ENCODE assay signal across 22 cellular contexts in the genomic region with DNA sequence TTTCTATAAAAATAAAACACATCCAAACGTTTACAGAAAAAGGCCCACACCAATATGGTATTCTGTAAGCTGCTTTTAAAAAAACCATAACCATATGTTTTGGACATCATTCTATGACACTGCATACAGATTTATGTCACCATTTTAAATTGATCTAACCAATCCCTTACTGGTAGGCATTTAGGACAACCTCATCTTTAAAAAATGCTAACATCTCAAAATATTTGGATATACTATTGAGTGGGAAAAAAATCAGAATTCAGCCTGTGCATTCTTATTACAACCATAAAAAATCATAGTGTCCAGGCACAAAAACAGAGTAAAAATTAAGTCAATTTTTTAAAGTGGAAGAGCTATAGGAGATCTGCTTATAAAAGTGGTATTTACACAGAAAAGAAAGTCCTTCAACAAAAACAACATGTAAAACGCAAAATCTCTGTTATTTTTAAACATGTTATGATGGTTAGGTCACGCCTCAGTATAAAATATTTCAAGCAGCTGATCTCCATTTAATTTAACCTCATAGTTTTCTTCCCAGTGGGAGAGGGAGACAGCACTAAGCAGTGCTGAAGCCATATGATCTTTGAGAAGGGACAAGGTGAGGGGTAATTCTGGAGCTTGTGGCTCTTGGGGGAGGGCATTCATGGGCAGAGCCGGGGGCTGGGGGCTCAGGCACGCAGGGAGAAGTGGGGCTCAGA. TPM values are rescaled to one million over a fixed set of nuclear protein-coding genes. Genes with fewer than 3 reads are reported as not detected.
A peak's percentile ranks its signal among the peaks of the same experiment; 100 is the strongest.
DNase-seq lines count a peak whose midpoint lies in the region; ATAC-seq, FAIRE-seq and TF ChIP-seq lines count a peak whose summit lies in the region.
"Had no signal": no experiment of that assay in that cellular context is flagged by ENCODE, and none has a peak within 500 bp of the region (broad histone marks: within the 10 kb centered on the region; RNA-seq: fewer than 3 reads in every experiment).

No MANE protein-coding gene starts in this region.

- no peaks in the 10 kb centered on the region for H3K36me3 ChIP-seq in astrocyte (ENCODE audit: insufficient read depth, low read length)
- no peaks in the 10 kb centered on the region for H3K36me3 ChIP-seq in tibial artery
- H3K36me3 ChIP-seq: lower lobe of right lung, prostate gland had no signal

- peaks cover 10% of the 10 kb centered on the region; the same call in 1 of the 2 replicates for H3K4me1 ChIP-seq in H9 (ENCODE audit: insufficient read depth, low read length)
- H3K4me1 ChIP-seq in astrocyte (ENCODE audit: insufficient read depth, low read length) = peaks cover 74% of the 10 kb centered on the region
- H3K4me1 ChIP-seq in tibial artery = peaks cover 0 to 96% (median 71%) of the 10 kb centered on the region in 4 donors

- H4K8ac ChIP-seq in H9 (replicated peaks; ENCODE audit: insufficient read length, low read depth, low read length) = no peak overlapping the region

- no peak overlapping the region for H2AK5ac ChIP-seq in H9 (ENCODE audit: insufficient read length, low read length)

- H3K4me1 Mint-ChIP-seq in H9 = peaks cover 52 to 60% of the 10 kb centered on the region in 2 experiments
- H3K4me1 Mint-ChIP-seq in astrocyte (ENCODE audit: low read depth, unreplicated experiment) = peaks cover 66% of the 10 kb centered on the region
- peaks cover 35% of the 10 kb centered on the region for H3K4me1 Mint-ChIP-seq in memory B cell
- H3K4me1 Mint-ChIP-seq: activated CD4-positive, alpha-beta memory T cell treated with anti-CD3 and anti-CD28 coated beads, Interleukin-2, amount 10 ng/mL, durations not matched to agents 7 days and 5 days had no signal

- DNase-seq in H9 (no peak), astrocyte (ENCODE audit: low read depth) (no peak), memory B cell (ENCODE audit: low spot score in 2 of 2) (no peak), tibial artery (no peak), T-helper 1 cell (no peak)
- DNase-seq in activated naive CD4-positive, alpha-beta T cell (lab: John Stamatoyannopoulos, UW) = no peak
- no peak for DNase-seq in activated CD8-positive, alpha-beta memory T cell treated with anti-CD3 and anti-CD28 coated beads, Interleukin-2, amount 50 U/mL, for 4 hours
- DNase-seq: activated CD4-positive, alpha-beta memory T cell treated with anti-CD3 and anti-CD28 coated beads, Interleukin-2, amount 10 ng/mL, durations not matched to agents 7 days and 5 days; activated naive CD4-positive, alpha-beta T cell treated with anti-CD3 and anti-CD28 coated beads for 36 hours; activated T-cell treated with anti-CD3 and anti-CD28 coated beads, Interleukin-2, amount 50 U/mL, for 1 hour; aorta; DND-41; lower lobe of right lung; naive thymus-derived CD8-positive, alpha-beta T cell; NCI-H1417; NCI-H2171; NCI-H69; PC-3; SIG-M5; T-helper 2 cell had no signal

- H2AFZ ChIP-seq in H9 (ENCODE audit: low read length) (no peak overlapping the region), astrocyte (ENCODE audit: low read depth, low read length) (no peak overlapping the region)
- H2AFZ ChIP-seq: hepatocyte had no signal

- no peak overlapping the region for H3K56ac ChIP-seq in H9 (ENCODE audit: insufficient read length, low read depth, low read length)

- H3K36me3 Mint-ChIP-seq in H9 (ENCODE audit: insufficient read depth in 1 of 3, low read depth in 3 of 3) (no peaks in the 10 kb centered on the region), astrocyte (ENCODE audit: low read depth, unreplicated experiment) (peaks cover 3% of the 10 kb centered on the region), memory B cell (peaks cover 8% of the 10 kb centered on the region)

- H3K4me2 ChIP-seq in H9 (ENCODE audit: insufficient read depth, insufficient read length, low read length) (no peak overlapping the region), astrocyte (ENCODE audit: low read length) (peak overlapping the region; percentile 57)
- H3K4me2 ChIP-seq: hepatocyte had no signal

- intact Hi-C loops in tibial artery (cut with DNase I; ENCODE audit: low total_unique reads) = no loop called here

- H2BK20ac ChIP-seq in H9 (ENCODE audit: low read depth, low read length, poor library complexity, severe bottlenecking) = no peak overlapping the region

- H3K4ac ChIP-seq in H9 (ENCODE audit: low read depth, low read length) = no peak overlapping the region

- no peaks in the 10 kb centered on the region for H3K23me2 ChIP-seq in H9 (ENCODE audit: insufficient read length, low read depth, low read length, poor library complexity, severe bottlenecking)

- H4K20me1 ChIP-seq in H9 (ENCODE audit: control insufficient read depth, insufficient read depth, insufficient read length) = no peaks in the 10 kb centered on the region
- H4K20me1 ChIP-seq in astrocyte (ENCODE audit: insufficient read depth, low read length) = peaks cover 43% of the 10 kb centered on the region

- H2BK12ac ChIP-seq in H9 (ENCODE audit: insufficient read length, low read depth, low read length) = no peak overlapping the region

- H3K9me3 Mint-ChIP-seq in H9 (no peaks in the 10 kb centered on the region), astrocyte (ENCODE audit: unreplicated experiment) (peaks cover 4% of the 10 kb centered on the region), memory B cell (no peaks in the 10 kb centered on the region)
- H3K9me3 Mint-ChIP-seq: activated CD4-positive, alpha-beta memory T cell treated with anti-CD3 and anti-CD28 coated beads, Interleukin-2, amount 10 ng/mL, durations not matched to agents 7 days and 5 days; activated naive CD4-positive, alpha-beta T cell treated with anti-CD3 and anti-CD28 coated beads for 36 hours; naive thymus-derived CD8-positive, alpha-beta T cell had no signal

- H3K4me3 ChIP-seq in astrocyte (ENCODE audit: insufficient read depth, low read depth, low read length) (no peak overlapping the region), tibial artery (peak overlapping the region; percentile 8 to 9)
- H3K4me3 ChIP-seq: hepatocyte, lower lobe of right lung, prostate gland had no signal

- H3K79me2 ChIP-seq in H9 (ENCODE audit: insufficient read depth, low read length) (no peaks in the 10 kb centered on the region; the same call in 1 of the 2 replicates), astrocyte (ENCODE audit: insufficient read depth, low read length) (peaks cover 98% of the 10 kb centered on the region)

- H3K27ac ChIP-seq in H9 (ENCODE audit: insufficient read length, low read depth, low read length) = no peak overlapping the region
- H3K27ac ChIP-seq in astrocyte (ENCODE audit: low read depth, low read length) = peak overlapping the region; percentile 67
- peak overlapping the region; percentile 67 to 70 for H3K27ac ChIP-seq in tibial artery
- H3K27ac ChIP-seq: hepatocyte, lower lobe of right lung, prostate gland had no signal

- H3K27me3 ChIP-seq in H9 (ENCODE audit: insufficient read depth, low read length) (no peaks in the 10 kb centered on the region), astrocyte (ENCODE audit: insufficient read depth, low read length) (no peaks in the 10 kb centered on the region), tibial artery (no peaks in the 10 kb centered on the region)
- H3K27me3 ChIP-seq: hepatocyte had no signal

- H4K91ac ChIP-seq in H9 (ENCODE audit: insufficient read length, low read depth, low read length) = no peak overlapping the region

- no peak for ATAC-seq in memory B cell (ENCODE audit: low read depth)
- ATAC-seq: lower lobe of right lung; naive thymus-derived CD8-positive, alpha-beta T cell; PC-3 had no signal

- H3T11ph ChIP-seq in H9 (ENCODE audit: low read length) = no peak overlapping the region

- no peak overlapping the region for H3K18ac ChIP-seq in H9 (ENCODE audit: insufficient read length, low read depth, low read length)

- H3K27ac Mint-ChIP-seq in H9 = peak overlapping the region; percentile 42 to 92 (median 80); a peak in 4 of 7 replicates
- peak overlapping the region; percentile 21 for H3K27ac Mint-ChIP-seq in astrocyte (ENCODE audit: unreplicated experiment)
- peak overlapping the region; percentile 31 for H3K27ac Mint-ChIP-seq in memory B cell
- H3K27ac Mint-ChIP-seq: activated CD4-positive, alpha-beta memory T cell treated with anti-CD3 and anti-CD28 coated beads, Interleukin-2, amount 10 ng/mL, durations not matched to agents 7 days and 5 days; activated naive CD4-positive, alpha-beta T cell treated with anti-CD3 and anti-CD28 coated beads for 36 hours had no signal

- H3K4me3 Mint-ChIP-seq in H9 (no peak overlapping the region), astrocyte (ENCODE audit: unreplicated experiment) (no peak overlapping the region), memory B cell (no peak overlapping the region)
- H3K4me3 Mint-ChIP-seq: activated CD4-positive, alpha-beta memory T cell treated with anti-CD3 and anti-CD28 coated beads, Interleukin-2, amount 10 ng/mL, durations not matched to agents 7 days and 5 days; activated naive CD4-positive, alpha-beta T cell treated with anti-CD3 and anti-CD28 coated beads for 36 hours; naive thymus-derived CD8-positive, alpha-beta T cell had no signal

- TF ChIP-seq CTCF in H9 (conservative IDR thresholded peaks at IDR 0.05) (no peak), astrocyte (IDR thresholded peaks at IDR 0.05; ENCODE audit: insufficient read depth, low read depth, low read length) (no peak), tibial artery (IDR thresholded peaks at IDR 0.05) (no peak)

- no peak overlapping the region for H3K14ac ChIP-seq in H9 (ENCODE audit: insufficient read depth, low read length)

- H2BK15ac ChIP-seq in H9 (ENCODE audit: low read depth, low read length) = no peak overlapping the region

- H3K79me1 ChIP-seq in H9 (ENCODE audit: insufficient read depth, low read depth, low read length, poor library complexity, severe bottlenecking) = no peaks in the 10 kb centered on the region

- H3K9ac ChIP-seq in H9 (ENCODE audit: extremely low read depth, insufficient read length, low read length) (no peak overlapping the region), astrocyte (ENCODE audit: low read length) (peak overlapping the region; percentile 65)

- no peak overlapping the region for H4K5ac ChIP-seq in H9 (ENCODE audit: insufficient read length, low read depth, low read length)

- FAIRE-seq in astrocyte (lab: Jason Lieb, UNC) = no peak

- H3K9me3 ChIP-seq in H9 (ENCODE audit: control insufficient read depth, low read depth, low read length) (no peaks in the 10 kb centered on the region), astrocyte (ENCODE audit: insufficient read depth, low read depth, low read length) (no peaks in the 10 kb centered on the region), tibial artery (no peaks in the 10 kb centered on the region)
- H3K9me3 ChIP-seq: lower lobe of right lung, prostate gland had no signal

- H3K27me3 Mint-ChIP-seq in H9 (ENCODE audit: low read depth) = no peaks in the 10 kb centered on the region
- H3K27me3 Mint-ChIP-seq in astrocyte (ENCODE audit: low read depth, unreplicated experiment) = no peaks in the 10 kb centered on the region
- H3K27me3 Mint-ChIP-seq in memory B cell = no peaks in the 10 kb centered on the region
- H3K27me3 Mint-ChIP-seq: activated CD4-positive, alpha-beta memory T cell treated with anti-CD3 and anti-CD28 coated beads, Interleukin-2, amount 10 ng/mL, durations not matched to agents 7 days and 5 days; naive thymus-derived CD8-positive, alpha-beta T cell had no signal

- no peak overlapping the region for H3K23ac ChIP-seq in H9 (ENCODE audit: insufficient read length, low read depth, low read length)

- no peak overlapping the region for H2BK120ac ChIP-seq in H9 (ENCODE audit: low read depth, low read length, poor library complexity, severe bottlenecking)

- H2BK5ac ChIP-seq in H9 (ENCODE audit: insufficient read length, low read length) = no peak overlapping the region

- WGBS in H9 (ENCODE audit: extremely low coverage, insufficient read length, low lambda C conversion rate) = no CpG with 5 or more reads among the region's 5 CpGs

RNA-seq across cellular contexts. Expression of a gene that starts 21.2 kb away (rescaled TPM):
- 20.5 and 21.2 TPM in 2 replicates for total RNA-seq in H9 (2021)
- total RNA-seq in astrocyte = 88.7 and 93.4 TPM in 2 replicates

Comparison
In these comparisons a context has a peak if more than half of its experiments do, and no peak if none do; other contexts are left out.
1. H3K27ac Mint-ChIP-seq: peak in every context shown above with its lines; median percentile 80 in H9; 31 in memory B cell; 21 in astrocyte.